ENCODE assay signal across 17 cellular contexts in genomic region chr2:174902491-174903242, GRCh38.
DNase-seq lines count a peak whose midpoint lies in the region; ATAC-seq and TF ChIP-seq lines count a peak whose summit lies in the region.
"Had no signal": no experiment of that assay in that cellular context is flagged by ENCODE, and none has a peak within 500 bp of the region (broad histone marks: within the 10 kb centered on the region; RNA-seq: fewer than 3 reads in every experiment).

No MANE protein-coding gene starts in this region.

- no peaks in the 10 kb centered on the region for H3K4me1 ChIP-seq in transverse colon
- no peaks in the 10 kb centered on the region for H3K4me1 ChIP-seq in left lung
- H3K4me1 ChIP-seq: foreskin keratinocyte, SJSA1 had no signal

- H3K36me3 ChIP-seq in transverse colon (no peaks in the 10 kb centered on the region), left lung (no peaks in the 10 kb centered on the region)
- H3K36me3 ChIP-seq: SJSA1 had no signal

- H3K4me1 Mint-ChIP-seq in activated CD4-positive, alpha-beta T cell treated with anti-CD3 and anti-CD28 coated beads, Interleukin-2, amount 10 ng/mL, durations not matched to agents 7 days and 5 days = peaks cover 25% of the 10 kb centered on the region
- H3K4me1 Mint-ChIP-seq in activated naive CD8-positive, alpha-beta T cell (ENCODE audit: low read depth) = peaks cover 24% of the 10 kb centered on the region
- peaks cover 21% of the 10 kb centered on the region for H3K4me1 Mint-ChIP-seq in stimulated activated naive CD8-positive, alpha-beta T cell treated with anti-CD3 and anti-CD28 coated beads, Interleukin-15, amount 100 ng/mL, for 72 hours

- no peak for TF ChIP-seq POLR2A in transverse colon (IDR thresholded peaks at IDR 0.05)

- H3K27me3 ChIP-seq in transverse colon (no peaks in the 10 kb centered on the region), left lung (no peaks in the 10 kb centered on the region)
- H3K27me3 ChIP-seq: foreskin keratinocyte, SJSA1 had no signal

- POLR2A ChIA-PET in activated CD4-positive, alpha-beta T cell treated with anti-CD3 and anti-CD28 coated beads, Interleukin-2, amount 10 ng/mL, durations not matched to agents 7 days and 5 days (lab: Charles Lee) = interaction anchor here (0.5 kb wide), 1 partner anchor 112 kb away, joined by 6 read pairs; no protein-coding TSS in a partner anchor

- no peaks in the 10 kb centered on the region for H3K9me3 Mint-ChIP-seq in activated CD4-positive, alpha-beta T cell treated with anti-CD3 and anti-CD28 coated beads, Interleukin-2, amount 10 ng/mL, durations not matched to agents 7 days and 5 days
- H3K9me3 Mint-ChIP-seq in activated naive CD8-positive, alpha-beta T cell (ENCODE audit: low read depth) = no peaks in the 10 kb centered on the region
- no peaks in the 10 kb centered on the region for H3K9me3 Mint-ChIP-seq in stimulated activated naive CD8-positive, alpha-beta T cell treated with anti-CD3 and anti-CD28 coated beads, Interleukin-15, amount 100 ng/mL, for 72 hours
- H3K9me3 Mint-ChIP-seq: natural killer cell treated with Interleukin-12 subunit alpha and Interleukin-12 subunit beta and Interleukin-15 and Interleukin-18, amount 100 ng/mL, for 72 hours had no signal

- no peak overlapping the region for H3K4me3 Mint-ChIP-seq in activated CD4-positive, alpha-beta T cell treated with anti-CD3 and anti-CD28 coated beads, Interleukin-2, amount 10 ng/mL, durations not matched to agents 7 days and 5 days
- peak overlapping the region; percentile 5 for H3K4me3 Mint-ChIP-seq in activated naive CD8-positive, alpha-beta T cell
- H3K4me3 Mint-ChIP-seq in stimulated activated naive CD8-positive, alpha-beta T cell treated with anti-CD3 and anti-CD28 coated beads, Interleukin-15, amount 100 ng/mL, for 72 hours = peak overlapping the region in 1 of 2 donors; percentile 32
- H3K4me3 Mint-ChIP-seq: natural killer cell treated with Interleukin-12 subunit alpha and Interleukin-12 subunit beta and Interleukin-15 and Interleukin-18, amount 100 ng/mL, for 72 hours had no signal

- no peaks in the 10 kb centered on the region for H3K9me3 ChIP-seq in transverse colon
- H3K9me3 ChIP-seq in left lung = no peaks in the 10 kb centered on the region
- H3K9me3 ChIP-seq: SJSA1 had no signal

- peak; percentile 66 for ATAC-seq in stimulated activated naive CD8-positive, alpha-beta T cell treated with anti-CD3 and anti-CD28 coated beads, Interleukin-15, amount 100 ng/mL, for 72 hours
- ATAC-seq in left lung = no peak
- ATAC-seq: foreskin keratinocyte; GM12878; HCT116; natural killer cell treated with Interleukin-12 subunit alpha and Interleukin-12 subunit beta and Interleukin-15 and Interleukin-18, amount 100 ng/mL, for 72 hours had no signal

- 49 to 68% methylated on average over 3 of the region's 3 CpGs for WGBS in transverse colon (ENCODE audit: low coverage in 1 of 2), 2 donors

- no peak overlapping the region for H3K27ac ChIP-seq in transverse colon
- no peak overlapping the region for H3K27ac ChIP-seq in left lung
- H3K27ac ChIP-seq: foreskin keratinocyte, SJSA1 had no signal

- H3K4me3 ChIP-seq in fibroblast of villous mesenchyme (ENCODE audit: low read depth, low read length) = no peak overlapping the region
- H3K4me3 ChIP-seq in transverse colon = no peak overlapping the region
- H3K4me3 ChIP-seq in left lung = no peak overlapping the region
- H3K4me3 ChIP-seq: GM12878, SJSA1 had no signal

- no peak for TF ChIP-seq CTCF in fibroblast of villous mesenchyme (IDR thresholded peaks at IDR 0.05; ENCODE audit: insufficient read depth, low read depth, low read length)
- TF ChIP-seq CTCF in transverse colon (IDR thresholded peaks at IDR 0.05) = no peak
- TF ChIP-seq CTCF in left lung (IDR thresholded peaks at IDR 0.05) = no peak

- no peak overlapping the region for H3K27ac Mint-ChIP-seq in activated CD4-positive, alpha-beta T cell treated with anti-CD3 and anti-CD28 coated beads, Interleukin-2, amount 10 ng/mL, durations not matched to agents 7 days and 5 days
- no peak overlapping the region for H3K27ac Mint-ChIP-seq in activated naive CD8-positive, alpha-beta T cell
- H3K27ac Mint-ChIP-seq in stimulated activated naive CD8-positive, alpha-beta T cell treated with anti-CD3 and anti-CD28 coated beads, Interleukin-15, amount 100 ng/mL, for 72 hours = peak overlapping the region in 1 of 2 donors; percentile 52
- H3K27ac Mint-ChIP-seq: natural killer cell treated with Interleukin-12 subunit alpha and Interleukin-12 subunit beta and Interleukin-15 and Interleukin-18, amount 100 ng/mL, for 72 hours had no signal

- intact Hi-C loops in transverse colon (cut with DNase I; ENCODE audit: low total_unique reads) = no loop called here
- intact Hi-C loops in left lung (cut with DNase I) = no loop called here

- TF ChIP-seq EP300 in transverse colon (IDR thresholded peaks at IDR 0.05; ENCODE audit: low read depth) = no peak

- H3K36me3 Mint-ChIP-seq in activated CD4-positive, alpha-beta T cell treated with anti-CD3 and anti-CD28 coated beads, Interleukin-2, amount 10 ng/mL, durations not matched to agents 7 days and 5 days (ENCODE audit: low read depth) = no peaks in the 10 kb centered on the region
- no peaks in the 10 kb centered on the region for H3K36me3 Mint-ChIP-seq in activated naive CD8-positive, alpha-beta T cell
- H3K36me3 Mint-ChIP-seq: natural killer cell treated with Interleukin-12 subunit alpha and Interleukin-12 subunit beta and Interleukin-15 and Interleukin-18, amount 100 ng/mL, for 72 hours had no signal

- CTCF ChIA-PET in activated CD4-positive, alpha-beta T cell treated with anti-CD3 and anti-CD28 coated beads, Interleukin-2, amount 10 ng/mL, durations not matched to agents 7 days and 5 days (lab: Charles Lee) = no interaction called here

- peak; percentile 11 for DNase-seq in activated CD4-positive, alpha-beta T cell treated with anti-CD3 and anti-CD28 coated beads, Interleukin-2, amount 10 ng/mL, durations not matched to agents 7 days and 5 days
- DNase-seq in activated CD4-positive, alpha-beta T cell treated with anti-CD3 and anti-CD28 coated beads for 1 hour = no peak
- peak; percentile 43 for DNase-seq in fibroblast of villous mesenchyme (ENCODE audit: low read depth)
- no peak for DNase-seq in stimulated activated naive CD8-positive, alpha-beta T cell treated with anti-CD3 and anti-CD28 coated beads, Interleukin-15, amount 100 ng/mL, for 72 hours
- no peak for DNase-seq in activated gamma-delta T cell treated with Interleukin-2 at 50 U/mL for 16 hours
- DNase-seq in transverse colon = no peak
- DNase-seq in left lung = no peak
- DNase-seq: ACHN, foreskin keratinocyte, kidney glomerular epithelial cell, NCI-H774, small intestine had no signal

- no peaks in the 10 kb centered on the region for H3K27me3 Mint-ChIP-seq in activated CD4-positive, alpha-beta T cell treated with anti-CD3 and anti-CD28 coated beads, Interleukin-2, amount 10 ng/mL, durations not matched to agents 7 days and 5 days
- no peaks in the 10 kb centered on the region for H3K27me3 Mint-ChIP-seq in activated naive CD8-positive, alpha-beta T cell
- H3K27me3 Mint-ChIP-seq in stimulated activated naive CD8-positive, alpha-beta T cell treated with anti-CD3 and anti-CD28 coated beads, Interleukin-15, amount 100 ng/mL, for 72 hours = no peaks in the 10 kb centered on the region

- in situ Hi-C loops in transverse colon (cut with MboI; ENCODE audit: low pct_ligation_motif_present in 1 of 4, low pct_unique_long_range_greater_than_20kb in 1 of 4, low sequenced_read_pairs in 3 of 4) = no loop called here

Comparison
In these comparisons a context has a peak if more than half of its experiments do, and no peak if none do; other contexts are left out.
1. DNase-seq: peak in activated CD4-positive, alpha-beta T cell treated with anti-CD3 and anti-CD28 coated beads, Interleukin-2, amount 10 ng/mL, durations not matched to agents 7 days and 5 days (single experiment) and fibroblast of villous mesenchyme (single experiment); none in activated CD4-positive, alpha-beta T cell treated with anti-CD3 and anti-CD28 coated beads for 1 hour (single experiment), stimulated activated naive CD8-positive, alpha-beta T cell treated with anti-CD3 and anti-CD28 coated beads, Interleukin-15, amount 100 ng/mL, for 72 hours (0 of 2), activated gamma-delta T cell treated with Interleukin-2 at 50 U/mL for 16 hours (single experiment), transverse colon (single experiment) and left lung (0 of 2).